8 cellular contexts compared by ENCODE assay signal in the genomic region with DNA sequence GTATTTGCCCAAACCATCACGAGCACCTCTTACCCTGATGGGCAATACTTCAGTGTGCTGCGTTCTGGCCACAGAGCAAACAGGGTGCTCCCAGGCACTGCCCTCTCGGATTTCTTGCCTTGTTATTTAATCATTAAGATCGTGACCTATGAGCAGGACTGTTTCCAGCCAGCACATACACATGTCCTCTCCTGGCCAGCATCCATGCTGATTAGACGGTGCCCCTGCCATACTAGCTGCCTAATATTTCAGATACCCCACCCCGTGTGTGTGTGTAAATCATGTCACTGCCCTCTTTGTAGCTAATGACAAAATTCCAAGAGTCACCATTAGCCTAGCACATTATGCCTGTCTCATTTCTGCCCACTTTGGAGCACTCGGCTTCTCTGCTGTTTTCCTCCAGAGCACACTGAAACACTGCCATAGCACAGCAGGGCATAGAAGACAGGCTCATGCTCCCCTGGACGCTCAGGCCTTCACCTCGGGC. TPM values are rescaled to one million over a fixed set of nuclear protein-coding genes. Genes with fewer than 3 reads are reported as not detected.
A peak's percentile ranks its signal among the peaks of the same experiment; 100 is the strongest.
DNase-seq lines count a peak whose midpoint lies in the region; ATAC-seq and TF ChIP-seq lines count a peak whose summit lies in the region.

No MANE protein-coding gene starts in this region.

- H3K27me3 Mint-ChIP-seq in T-cell (no peaks in the 10 kb centered on the region), glutamatergic neuron (ENCODE audit: unreplicated experiment) (peaks cover 10% of the 10 kb centered on the region)

- H3K4me3 Mint-ChIP-seq in T-cell (peak overlapping the region; percentile 89 to 96 (median 90)), glutamatergic neuron (ENCODE audit: unreplicated experiment) (peak overlapping the region; percentile 96)

- H3K4me1 Mint-ChIP-seq in T-cell (peaks cover 14 to 15% (median 15%) of the 10 kb centered on the region in 3 donors), glutamatergic neuron (ENCODE audit: low read depth, unreplicated experiment) (peaks cover 29% of the 10 kb centered on the region)

- H3K27me3 ChIP-seq in skeletal muscle satellite cell (ENCODE audit: control insufficient read depth, insufficient read depth, low read length): no peaks in the 10 kb centered on the region

- no peak for TF ChIP-seq CTCF in glutamatergic neuron (IDR thresholded peaks at IDR 0.05; ENCODE audit: partially characterized antibody, unreplicated experiment)

- H3K27ac Mint-ChIP-seq in T-cell (peak overlapping the region; percentile 88 to 98), glutamatergic neuron (ENCODE audit: unreplicated experiment) (peak overlapping the region; percentile 96)

- H3K4me3 ChIP-seq in skeletal muscle satellite cell (ENCODE audit: low read length): peak overlapping the region; percentile 86

- H3K4me2 ChIP-seq in skeletal muscle satellite cell (ENCODE audit: low read length): peak overlapping the region; percentile 96

- H3K9me3 ChIP-seq in skeletal muscle satellite cell (replicated peaks; ENCODE audit: low read length): no peaks in the 10 kb centered on the region

- H3K36me3 Mint-ChIP-seq in T-cell (no peaks in the 10 kb centered on the region), glutamatergic neuron (ENCODE audit: unreplicated experiment) (no peaks in the 10 kb centered on the region)

- CTCF ChIA-PET in T-cell (lab: Charles Lee): interaction anchor here in 1 of 2 donors (0.7 to 1.5 kb wide), 4 partner anchors 65 to 461 kb away, joined by 3 to 9 read pairs (median 4); a partner anchor contains a TSS

- H3K9ac ChIP-seq in skeletal muscle satellite cell (ENCODE audit: low read depth, low read length): peak overlapping the region; percentile 100

- DNase-seq in DMS 273 (lab: John Stamatoyannopoulos, UW; ENCODE audit: unreplicated experiment): peak; percentile 54
- DNase-seq in DMS 273 treated with DMSO at 0.1 percent for 48 hours (lab: John Stamatoyannopoulos, UW): no peak
- DNase-seq in T-cell: no peak
- no peak for DNase-seq in glutamatergic neuron
- DNase-seq in HK-2 (ENCODE audit: unreplicated experiment): no peak
- no peak for DNase-seq in effector CD4-positive, alpha-beta T cell

- no peaks in the 10 kb centered on the region for H3K9me3 Mint-ChIP-seq in T-cell
- H3K9me3 Mint-ChIP-seq in glutamatergic neuron (ENCODE audit: unreplicated experiment): peaks cover 5% of the 10 kb centered on the region

- H3K36me3 ChIP-seq in skeletal muscle satellite cell (ENCODE audit: insufficient read depth, low read length): no peaks in the 10 kb centered on the region

- ATAC-seq in T-cell (replicated peaks in 1 of 4) (no peak), GM21526 (IDR thresholded peaks at IDR 0.05; ENCODE audit: low FRiP score, unreplicated experiment) (no peak)

- POLR2A ChIA-PET in T-cell (lab: Charles Lee): no interaction called here

- peaks cover 7% of the 10 kb centered on the region for H3K4me1 ChIP-seq in skeletal muscle satellite cell (ENCODE audit: control insufficient read depth, insufficient read depth, low read length)

RNA-seq across cellular contexts. Expression of a gene that starts 1.0 kb away (rescaled TPM):
- total RNA-seq in T-cell (1 to 10 TPM in 4 of 5 donors, under 1 TPM in 1; 0.98 to 3.1 (median 2.6) TPM), glutamatergic neuron (ENCODE audit: unreplicated experiment) (9.2 TPM)
- total RNA-seq in skeletal muscle satellite cell (2012; rRNA removed): 8.5 and 9.4 TPM in 2 replicates
